Comparison of ENCODE assay signal across 12 cellular contexts in the genomic region with DNA sequence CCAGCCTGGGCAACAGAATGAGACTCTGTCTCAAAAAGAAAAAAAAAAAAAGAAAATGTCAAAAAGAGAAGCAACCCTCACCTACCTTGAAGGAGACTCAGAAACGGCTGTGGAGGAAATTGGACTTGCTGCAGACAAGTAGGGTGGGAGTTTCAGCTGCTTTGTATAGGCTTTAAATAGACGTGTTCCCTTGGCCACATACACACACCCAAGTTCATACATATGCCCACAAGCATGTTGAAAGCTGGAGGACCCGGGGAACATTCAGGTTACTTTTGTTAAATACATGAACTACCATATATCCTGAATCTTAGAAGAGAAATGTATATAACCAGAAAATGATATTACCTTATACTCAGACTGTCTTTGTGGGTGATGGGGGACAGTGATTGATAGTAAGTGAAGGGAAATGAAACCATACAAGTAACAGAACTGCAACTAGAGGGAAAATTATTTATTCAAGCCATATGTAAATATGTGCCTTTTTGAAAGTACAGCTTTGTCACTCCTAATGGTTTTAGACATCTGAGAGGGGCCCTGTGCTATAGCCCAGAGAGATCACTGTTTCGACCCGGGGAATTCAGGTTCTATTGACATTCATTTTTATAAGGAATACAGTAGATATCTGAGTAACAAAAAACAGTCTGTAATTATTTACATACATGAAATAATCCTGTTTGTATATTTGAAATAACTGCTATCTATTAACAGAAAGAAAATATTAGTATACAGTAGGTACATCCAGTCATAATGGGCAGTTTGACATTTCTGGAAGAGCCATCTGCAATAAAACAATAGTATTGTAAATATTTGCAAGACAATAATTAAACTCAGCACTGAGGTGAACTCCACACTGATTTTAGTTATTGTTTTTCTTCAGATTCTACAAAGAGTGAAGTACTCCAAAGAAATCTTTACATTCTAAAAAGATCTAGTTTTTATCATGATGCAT. TPM values are rescaled to one million over a fixed set of nuclear protein-coding genes. Genes with fewer than 3 reads are reported as not detected.
DNase-seq lines count a peak whose midpoint lies in the region; ATAC-seq, FAIRE-seq and TF ChIP-seq lines count a peak whose summit lies in the region.
"Had no signal": no experiment of that assay in that cellular context is flagged by ENCODE, and none has a peak within 500 bp of the region (broad histone marks: within the 10 kb centered on the region; RNA-seq: fewer than 3 reads in every experiment).

No MANE protein-coding gene starts in this region.

- CTCF ChIA-PET in Caco-2 (lab: Charles Lee): no interaction called here

- TF ChIP-seq CTCF in D721Med (IDR thresholded peaks at IDR 0.05; ENCODE audit: insufficient read depth, missing control alignments): no peak
- no peak for TF ChIP-seq CTCF in foreskin fibroblast (IDR thresholded peaks at IDR 0.05; ENCODE audit: low read depth, low read length)
- no peak for TF ChIP-seq CTCF in Caco-2 (IDR thresholded peaks at IDR 0.05; ENCODE audit: insufficient read depth in 1 of 2, low read depth in 1 of 2, low read length in 1 of 2, severe bottlenecking in 1 of 2, unreplicated experiment in 1 of 2)

- peaks cover 14% of the 10 kb centered on the region for H3K4me1 ChIP-seq in Caco-2
- H3K4me1 ChIP-seq: transverse colon had no signal

- no peak overlapping the region for H3K4me3 ChIP-seq in foreskin fibroblast (ENCODE audit: low read depth in 1 of 2, low read length in 2 of 2)
- H3K4me3 ChIP-seq in Caco-2 (ENCODE audit: low read depth, low read length): no peak overlapping the region
- H3K4me3 ChIP-seq: transverse colon had no signal

- no peak overlapping the region for H3K4me3 Mint-ChIP-seq in Caco-2 (ENCODE audit: unreplicated experiment)
- H3K4me3 Mint-ChIP-seq: brain had no signal

- no peaks in the 10 kb centered on the region for H3K36me3 Mint-ChIP-seq in Caco-2 (ENCODE audit: insufficient read depth, unreplicated experiment)
- H3K36me3 Mint-ChIP-seq: brain had no signal

- no peaks in the 10 kb centered on the region for H3K36me3 ChIP-seq in Caco-2 (ENCODE audit: control insufficient read depth, insufficient read depth, low read length)
- H3K36me3 ChIP-seq: transverse colon had no signal

- H3K27me3 Mint-ChIP-seq in Caco-2 (ENCODE audit: insufficient read depth, unreplicated experiment): no peaks in the 10 kb centered on the region

- POLR2A ChIA-PET in Caco-2 (lab: Charles Lee): no interaction called here

- peak; percentile 25 for FAIRE-seq in D721Med (lab: Jason Lieb, UNC)

- H3K9me3 ChIP-seq in Caco-2: peaks cover 11% of the 10 kb centered on the region; the same call in 1 of the 2 replicates
- H3K9me3 ChIP-seq: transverse colon had no signal

- H3K27me3 ChIP-seq in Caco-2 (replicated peaks; ENCODE audit: control insufficient read depth, insufficient read depth, low read length): no peaks in the 10 kb centered on the region
- H3K27me3 ChIP-seq: transverse colon had no signal

- DNase-seq in D721Med (ENCODE audit: insufficient read length, low spot score) (no peak), NAMALWA (ENCODE audit: low spot score) (peak; percentile 51), foreskin fibroblast (no peak), Caco-2 (no peak), OCI-M1 (lab: John Stamatoyannopoulos, UW) (no peak)
- no peak for DNase-seq in stimulated activated CD4-positive, alpha-beta T cell treated with anti-CD3 and anti-CD28 coated beads, Interleukin-15, amount 100 ng/mL, for 24 hours
- DNase-seq: midbrain, transverse colon had no signal

- BruUV-seq in Caco-2 (replicated peaks; lab: Mats Ljungman, UMichigan): no TSS peak

- intact Hi-C loops in Caco-2 (cut with micrococcal nuclease; ENCODE audit: unreplicated experiment): no loop called here

- H3K9me3 Mint-ChIP-seq in Caco-2 (ENCODE audit: unreplicated experiment): peaks cover 12% of the 10 kb centered on the region

- ATAC-seq in GM19351 (IDR thresholded peaks at IDR 0.05; ENCODE audit: unreplicated experiment) (peak; percentile 88), HG02885 (IDR thresholded peaks at IDR 0.05; ENCODE audit: poor library complexity, unreplicated experiment) (peak; percentile 91)
- ATAC-seq: Right ventricle myocardium inferior had no signal

- no peak overlapping the region for H3K27ac Mint-ChIP-seq in Caco-2 (ENCODE audit: unreplicated experiment)
- H3K27ac Mint-ChIP-seq: brain had no signal

- peaks cover 9% of the 10 kb centered on the region for H3K4me1 Mint-ChIP-seq in Caco-2 (ENCODE audit: low read depth, unreplicated experiment)
- H3K4me1 Mint-ChIP-seq: brain had no signal

RNA-seq across cellular contexts. Expression of gene TGIF1, which starts 48.0 kb away (rescaled TPM):
- 103 and 107 TPM in 2 replicates for total RNA-seq in Caco-2 (2022)
